In the genomic region with DNA sequence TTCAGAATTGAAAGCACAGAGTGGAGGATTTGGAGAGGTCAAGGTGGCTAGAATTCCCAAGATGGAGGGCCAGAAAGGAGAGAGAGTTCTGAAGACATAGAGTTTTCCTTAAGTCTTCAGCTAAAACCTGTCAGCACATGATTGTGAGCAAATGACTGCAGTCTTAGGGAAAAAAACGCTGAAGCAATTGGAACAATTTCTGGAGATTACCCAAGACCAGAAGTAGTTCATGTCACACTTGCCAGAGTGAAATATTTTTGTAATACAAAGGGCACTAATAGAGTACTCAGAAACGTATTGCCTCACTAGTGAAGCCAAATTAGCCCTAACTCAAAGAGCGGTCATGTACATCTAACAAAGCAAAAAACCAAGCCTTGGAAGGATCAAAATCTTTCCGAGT, we compare ENCODE assay signal across 32 cellular contexts.
DNase-seq lines count a peak whose midpoint lies in the region; ATAC-seq, FAIRE-seq and TF ChIP-seq lines count a peak whose summit lies in the region.
"Had no signal": no experiment of that assay in that cellular context is flagged by ENCODE, and none has a peak within 500 bp of the region (broad histone marks: within the 10 kb centered on the region; RNA-seq: fewer than 3 reads in every experiment).

No MANE protein-coding gene starts in this region.

- H3K9me3 Mint-ChIP-seq in osteocyte (ENCODE audit: unreplicated experiment) = no peaks in the 10 kb centered on the region
- H3K9me3 Mint-ChIP-seq in activated CD4-positive, alpha-beta memory T cell treated with anti-CD3 and anti-CD28 coated beads, Interleukin-2, amount 10 ng/mL, durations not matched to agents 7 days and 5 days = no peaks in the 10 kb centered on the region
- H3K9me3 Mint-ChIP-seq in H9 = no peaks in the 10 kb centered on the region; a peak in 1 of 5 replicates
- H3K9me3 Mint-ChIP-seq: endodermal cell, nephron had no signal

- H3K36me3 ChIP-seq in bronchial epithelial cell (ENCODE audit: control insufficient read depth, insufficient read depth, low read length) (no peaks in the 10 kb centered on the region), spleen (no peaks in the 10 kb centered on the region)
- H3K36me3 ChIP-seq: BE2C, cardiac muscle cell, esophagus squamous epithelium, HAP-1, heart left ventricle, right lobe of liver, vagina had no signal

- H3K18ac ChIP-seq in H9 (ENCODE audit: insufficient read length, low read depth, low read length) = no peak overlapping the region

- H3K4me1 Mint-ChIP-seq in osteocyte (ENCODE audit: unreplicated experiment) = peaks cover 62% of the 10 kb centered on the region
- H3K4me1 Mint-ChIP-seq in activated CD4-positive, alpha-beta memory T cell treated with anti-CD3 and anti-CD28 coated beads, Interleukin-2, amount 10 ng/mL, durations not matched to agents 7 days and 5 days = no peaks in the 10 kb centered on the region
- H3K4me1 Mint-ChIP-seq in H9 = no peaks in the 10 kb centered on the region
- H3K4me1 Mint-ChIP-seq: CD8-positive, alpha-beta memory T cell; endodermal cell had no signal

- H4K8ac ChIP-seq in H9 (replicated peaks; ENCODE audit: insufficient read length, low read depth, low read length) = no peak overlapping the region

- no peak overlapping the region for H2BK12ac ChIP-seq in H9 (ENCODE audit: insufficient read length, low read depth, low read length)

- DNase-seq in AG20443 (ENCODE audit: low spot score) (peak; percentile 22), bronchial epithelial cell (ENCODE audit: low read depth) (peak; percentile 80), fibroblast of villous mesenchyme (ENCODE audit: low read depth) (peak; percentile 13), osteocyte (ENCODE audit: extremely low spot score, unreplicated experiment) (no peak), H9 (no peak), spleen (no peak)
- no peak for DNase-seq in activated CD4-positive, alpha-beta memory T cell treated with anti-CD3 and anti-CD28 coated beads, Interleukin-2, amount 10 ng/mL, durations not matched to agents 7 days and 5 days
- DNase-seq: activated CD4-positive, alpha-beta T cell treated with anti-CD3 and anti-CD28 coated beads, Interleukin-2, amount 50 U/mL, for 4 hours; activated CD8-positive, alpha-beta memory T cell treated with anti-CD3 and anti-CD28 coated beads, Interleukin-2, amount 50 U/mL, for 4 hours; activated naive CD4-positive, alpha-beta T cell treated with anti-CD3 and anti-CD28 coated beads, Interleukin-2, amount 50 U/mL, for 16 hours; amygdala; BE2C; CD8-positive, alpha-beta memory T cell; endodermal cell; esophagus squamous epithelium; heart left ventricle; NCI-H1105 treated with DMSO at 0.1 percent for 48 hours; NCI-H2081; NCI-H345; NCI-H82; right lobe of liver; RPMI8226; stimulated activated naive CD4-positive, alpha-beta T cell; testis had no signal

- H2BK20ac ChIP-seq in H9 (ENCODE audit: low read depth, low read length, poor library complexity, severe bottlenecking) = no peak overlapping the region

- ATAC-seq in HG02973 (IDR thresholded peaks at IDR 0.05; ENCODE audit: unreplicated experiment) = no peak
- ATAC-seq: right lobe of liver had no signal

- H4K5ac ChIP-seq in H9 (ENCODE audit: insufficient read length, low read depth, low read length) = no peak overlapping the region

- H3K4ac ChIP-seq in H9 (ENCODE audit: low read depth, low read length) = no peak overlapping the region

- CTCF ChIA-PET in activated CD4-positive, alpha-beta memory T cell treated with anti-CD3 and anti-CD28 coated beads, Interleukin-2, amount 10 ng/mL, durations not matched to agents 7 days and 5 days (lab: Charles Lee) = interaction anchor here (1.0 kb wide), 1 partner anchor 9 kb away, joined by 3 read pairs; no protein-coding TSS in a partner anchor

- POLR2A ChIA-PET in activated CD4-positive, alpha-beta memory T cell treated with anti-CD3 and anti-CD28 coated beads, Interleukin-2, amount 10 ng/mL, durations not matched to agents 7 days and 5 days (lab: Charles Lee) = no interaction called here

- H3K56ac ChIP-seq in H9 (ENCODE audit: insufficient read length, low read depth, low read length) = no peak overlapping the region

- no peak overlapping the region for H2BK5ac ChIP-seq in H9 (ENCODE audit: insufficient read length, low read length)

- no peaks in the 10 kb centered on the region for H4K20me1 ChIP-seq in H9 (ENCODE audit: control insufficient read depth, insufficient read depth, insufficient read length)

- H3K27ac Mint-ChIP-seq in osteocyte (ENCODE audit: unreplicated experiment) (peak overlapping the region; percentile 97), H9 (no peak overlapping the region; a peak in 1 of 7 replicates)
- H3K27ac Mint-ChIP-seq in activated CD4-positive, alpha-beta memory T cell treated with anti-CD3 and anti-CD28 coated beads, Interleukin-2, amount 10 ng/mL, durations not matched to agents 7 days and 5 days = no peak overlapping the region
- H3K27ac Mint-ChIP-seq: CD8-positive, alpha-beta memory T cell; endodermal cell; nephron had no signal

- H3K27me3 ChIP-seq in bronchial epithelial cell (ENCODE audit: control insufficient read depth, insufficient read depth, low read length) (no peaks in the 10 kb centered on the region), H9 (ENCODE audit: insufficient read depth, low read length) (no peaks in the 10 kb centered on the region), spleen (replicated peaks in 1 of 7) (no peaks in the 10 kb centered on the region)
- H3K27me3 ChIP-seq: BE2C, esophagus squamous epithelium, heart left ventricle, right lobe of liver, testis, vagina had no signal

- H3K4me3 ChIP-seq in bronchial epithelial cell (ENCODE audit: low read depth, low read length) = no peak overlapping the region
- H3K4me3 ChIP-seq in fibroblast of villous mesenchyme (ENCODE audit: low read depth, low read length) = no peak overlapping the region
- H3K4me3 ChIP-seq in spleen = no peak overlapping the region
- H3K4me3 ChIP-seq: cardiac muscle cell, esophagus squamous epithelium, HAP-1, heart left ventricle, lung, right lobe of liver, testis, vagina had no signal

- H3K4me2 ChIP-seq in H9 (ENCODE audit: insufficient read depth, insufficient read length, low read length) = no peak overlapping the region

- H3K27me3 Mint-ChIP-seq in osteocyte (ENCODE audit: unreplicated experiment) = no peaks in the 10 kb centered on the region
- H3K27me3 Mint-ChIP-seq in activated CD4-positive, alpha-beta memory T cell treated with anti-CD3 and anti-CD28 coated beads, Interleukin-2, amount 10 ng/mL, durations not matched to agents 7 days and 5 days = no peaks in the 10 kb centered on the region
- no peaks in the 10 kb centered on the region for H3K27me3 Mint-ChIP-seq in H9 (ENCODE audit: low read depth)

- H3K27ac ChIP-seq in H9 (ENCODE audit: insufficient read length, low read depth, low read length) (no peak overlapping the region), spleen (no peak overlapping the region)
- H3K27ac ChIP-seq: cardiac muscle cell, parathyroid adenoma, right lobe of liver, testis, vagina had no signal

- no peak overlapping the region for H2BK15ac ChIP-seq in H9 (ENCODE audit: low read depth, low read length)

- H3K4me1 ChIP-seq in H9 (ENCODE audit: insufficient read depth, low read length) (no peaks in the 10 kb centered on the region), spleen (no peaks in the 10 kb centered on the region)
- H3K4me1 ChIP-seq: HAP-1, parathyroid adenoma, right lobe of liver, testis, vagina had no signal

- no peak overlapping the region for H2AFZ ChIP-seq in H9 (ENCODE audit: low read length)
- H2AFZ ChIP-seq: parathyroid adenoma had no signal

- no peak overlapping the region for H2BK120ac ChIP-seq in H9 (ENCODE audit: low read depth, low read length, poor library complexity, severe bottlenecking)

- TF ChIP-seq CTCF in bronchial epithelial cell (IDR thresholded peaks at IDR 0.05; ENCODE audit: insufficient read depth, low read length, severe bottlenecking) = no peak
- no peak for TF ChIP-seq CTCF in fibroblast of villous mesenchyme (IDR thresholded peaks at IDR 0.05; ENCODE audit: insufficient read depth, low read depth, low read length)
- TF ChIP-seq CTCF in osteocyte (IDR thresholded peaks at IDR 0.05) = no peak
- TF ChIP-seq CTCF in H9 (conservative IDR thresholded peaks at IDR 0.05) = no peak
- TF ChIP-seq CTCF in spleen (IDR thresholded peaks at IDR 0.05 in 8 of 11, conservative IDR thresholded peaks at IDR 0.05 in 3 of 11) = no peak

- H3K4me3 Mint-ChIP-seq in osteocyte (ENCODE audit: unreplicated experiment) (no peak overlapping the region), H9 (no peak overlapping the region)
- no peak overlapping the region for H3K4me3 Mint-ChIP-seq in activated CD4-positive, alpha-beta memory T cell treated with anti-CD3 and anti-CD28 coated beads, Interleukin-2, amount 10 ng/mL, durations not matched to agents 7 days and 5 days
- H3K4me3 Mint-ChIP-seq: CD8-positive, alpha-beta memory T cell; endodermal cell; nephron had no signal

- WGBS in H9 (ENCODE audit: extremely low coverage, insufficient read length, low lambda C conversion rate) = no CpG with 5 or more reads among the region's 4 CpGs
- WGBS in spleen, 5 donors = 63 to 85% (median 71%) methylated on average over 4 of the region's 4 CpGs

- no peaks in the 10 kb centered on the region for H3K79me1 ChIP-seq in H9 (ENCODE audit: insufficient read depth, low read depth, low read length, poor library complexity, severe bottlenecking)

- no peak overlapping the region for H4K91ac ChIP-seq in H9 (ENCODE audit: insufficient read length, low read depth, low read length)

- H2AK5ac ChIP-seq in H9 (ENCODE audit: insufficient read length, low read length) = no peak overlapping the region

- intact Hi-C loops in spleen (cut with DNase I; ENCODE audit: low total_unique reads) = no loop called here

- no peak overlapping the region for H3K14ac ChIP-seq in H9 (ENCODE audit: insufficient read depth, low read length)

- FAIRE-seq in bronchial epithelial cell (lab: Jason Lieb, UNC) = no peak
- FAIRE-seq: G401.6 had no signal

- H3K79me2 ChIP-seq in H9 (ENCODE audit: insufficient read depth, low read length) = no peaks in the 10 kb centered on the region
- H3K79me2 ChIP-seq: parathyroid adenoma had no signal

- no peaks in the 10 kb centered on the region for H3K9me3 ChIP-seq in H9 (ENCODE audit: control insufficient read depth, low read depth, low read length)
- no peaks in the 10 kb centered on the region for H3K9me3 ChIP-seq in spleen
- H3K9me3 ChIP-seq: BE2C, esophagus squamous epithelium, HAP-1, heart left ventricle, right lobe of liver, testis, vagina had no signal

- H3T11ph ChIP-seq in H9 (ENCODE audit: low read length) = no peak overlapping the region

- no peak overlapping the region for H3K9ac ChIP-seq in H9 (ENCODE audit: extremely low read depth, insufficient read length, low read length)
- H3K9ac ChIP-seq: parathyroid adenoma had no signal

- no peak for TF ChIP-seq POLR2A in spleen (IDR thresholded peaks at IDR 0.05)

- H3K36me3 Mint-ChIP-seq in osteocyte (ENCODE audit: unreplicated experiment) = peaks cover 5% of the 10 kb centered on the region
- no peaks in the 10 kb centered on the region for H3K36me3 Mint-ChIP-seq in activated CD4-positive, alpha-beta memory T cell treated with anti-CD3 and anti-CD28 coated beads, Interleukin-2, amount 10 ng/mL, durations not matched to agents 7 days and 5 days (ENCODE audit: low read depth)
- H3K36me3 Mint-ChIP-seq in H9 (ENCODE audit: insufficient read depth in 1 of 3, low read depth in 3 of 3) = no peaks in the 10 kb centered on the region
- H3K36me3 Mint-ChIP-seq: CD8-positive, alpha-beta memory T cell had no signal

- no peak overlapping the region for H3K23ac ChIP-seq in H9 (ENCODE audit: insufficient read length, low read depth, low read length)

- H3K23me2 ChIP-seq in H9 (ENCODE audit: insufficient read length, low read depth, low read length, poor library complexity, severe bottlenecking) = no peaks in the 10 kb centered on the region

Comparison
In these comparisons a context has a peak if more than half of its experiments do, and no peak if none do; other contexts are left out.
1. DNase-seq: peak in AG20443 (single experiment), bronchial epithelial cell (single experiment) and fibroblast of villous mesenchyme (single experiment); none in osteocyte (single experiment), activated CD4-positive, alpha-beta memory T cell treated with anti-CD3 and anti-CD28 coated beads, Interleukin-2, amount 10 ng/mL, durations not matched to agents 7 days and 5 days (single experiment), H9 (single experiment) and spleen (single experiment).